ENCODE assay signal across 22 cellular contexts in genomic region chr19:14035706-14036105, GRCh38. TPM values are rescaled to one million over a fixed set of nuclear protein-coding genes. Genes with fewer than 3 reads are reported as not detected.
"Had no signal": no experiment of that assay in that cellular context is flagged by ENCODE, and none has a peak within 500 bp of the region (broad histone marks: within the 10 kb centered on the region; RNA-seq: fewer than 3 reads in every experiment).

No MANE protein-coding gene starts in this region.

- H3K27ac ChIP-seq: cardiac muscle cell had no signal

- DNase-seq: activated CD4-positive, CD25-positive, alpha-beta regulatory T cell treated with anti-CD3 and anti-CD28 coated beads, Interleukin-2, amount 50 U/mL, for 72 hours; activated naive CD4-positive, alpha-beta T cell treated with anti-CD3 and anti-CD28 coated beads for 36 hours; activated naive CD8-positive, alpha-beta T cell treated with anti-CD3 and anti-CD28 coated beads, Interleukin-2, amount 50 U/mL, for 24 hours; aorta; head of caudate nucleus; mammary epithelial cell; nephron progenitor cell; small intestine; stimulated activated CD4-positive, alpha-beta T cell treated with anti-CD3 and anti-CD28 coated beads, Interleukin-4, amount 100 ng/mL, for 4 hours; stimulated activated CD8-positive, alpha-beta memory T cell treated with anti-CD3 and anti-CD28 coated beads, Interleukin-4, amount 100 ng/mL, for 48 hours; stimulated activated naive CD8-positive, alpha-beta T cell treated with anti-CD3 and anti-CD28 coated beads, Interleukin-15, Interleukin-2, amounts not matched to agents 100 U/mL and 50 U/mL, for 24 hours; T-helper 1 cell had no signal

- H3K36me3 ChIP-seq: cardiac muscle cell had no signal

- FAIRE-seq: colon, small intestine had no signal

- H3K4me3 ChIP-seq: cardiac muscle cell had no signal

RNA-seq across cellular contexts. Expression of gene RLN3, which starts 7.8 kb away (rescaled TPM):
- total RNA-seq: activated CD8-positive, alpha-beta memory T cell treated with anti-CD3 and anti-CD28 coated beads for 36 hours; activated naive CD4-positive, alpha-beta T cell treated with anti-CD3 and anti-CD28 coated beads for 36 hours; activated T-helper 17 cell treated with anti-CD3 and anti-CD28 coated beads, Interleukin-2, amount 50 U/mL, for 72 hours; aorta; cardiac muscle cell; fibroblast of villous mesenchyme; mammary epithelial cell; omental fat pad; progenitor cell of endocrine pancreas; right cardiac atrium; temporal lobe had no signal
- polyA plus RNA-seq: aorta, cardiac muscle cell, esophagus, mammary epithelial cell, right cardiac atrium, small intestine had no signal

RNA-seq across cellular contexts. Expression of gene PALM3, which starts 26.2 kb away (rescaled TPM):
- total RNA-seq: activated CD8-positive, alpha-beta memory T cell treated with anti-CD3 and anti-CD28 coated beads for 36 hours; activated naive CD4-positive, alpha-beta T cell treated with anti-CD3 and anti-CD28 coated beads for 36 hours; activated T-helper 17 cell treated with anti-CD3 and anti-CD28 coated beads, Interleukin-2, amount 50 U/mL, for 72 hours; mammary epithelial cell; omental fat pad had no signal
- polyA plus RNA-seq: mammary epithelial cell had no signal
